ENCODE assay signal across 1 cellular context in the genomic region with DNA sequence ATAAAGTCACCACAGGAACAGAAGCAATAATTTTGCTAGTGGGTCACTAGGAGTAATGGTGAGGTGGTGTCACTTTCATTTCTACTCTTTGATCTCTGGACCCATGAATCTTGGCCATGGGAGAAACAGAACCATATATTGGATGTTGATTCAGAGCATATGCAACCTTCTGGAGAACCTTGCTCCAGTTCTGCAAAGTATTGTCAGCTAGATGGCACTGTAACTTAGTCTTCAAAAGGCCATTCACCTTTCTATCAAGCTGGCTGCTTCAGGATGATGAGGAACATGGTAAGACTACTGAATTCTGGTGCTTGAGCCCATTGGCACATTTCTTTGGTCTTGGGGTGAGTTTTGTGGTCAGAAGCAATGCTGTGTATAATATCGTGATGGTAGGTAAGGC.
TF ChIP-seq lines count a peak whose summit lies in the region.

No MANE protein-coding gene starts in this region.

TF ChIP-seq in HCT116, 20 proteins besides CTCF, POLR2A, EP300 and RAD21 (continued from another document):
- TF ChIP-seq, protein P1, sequence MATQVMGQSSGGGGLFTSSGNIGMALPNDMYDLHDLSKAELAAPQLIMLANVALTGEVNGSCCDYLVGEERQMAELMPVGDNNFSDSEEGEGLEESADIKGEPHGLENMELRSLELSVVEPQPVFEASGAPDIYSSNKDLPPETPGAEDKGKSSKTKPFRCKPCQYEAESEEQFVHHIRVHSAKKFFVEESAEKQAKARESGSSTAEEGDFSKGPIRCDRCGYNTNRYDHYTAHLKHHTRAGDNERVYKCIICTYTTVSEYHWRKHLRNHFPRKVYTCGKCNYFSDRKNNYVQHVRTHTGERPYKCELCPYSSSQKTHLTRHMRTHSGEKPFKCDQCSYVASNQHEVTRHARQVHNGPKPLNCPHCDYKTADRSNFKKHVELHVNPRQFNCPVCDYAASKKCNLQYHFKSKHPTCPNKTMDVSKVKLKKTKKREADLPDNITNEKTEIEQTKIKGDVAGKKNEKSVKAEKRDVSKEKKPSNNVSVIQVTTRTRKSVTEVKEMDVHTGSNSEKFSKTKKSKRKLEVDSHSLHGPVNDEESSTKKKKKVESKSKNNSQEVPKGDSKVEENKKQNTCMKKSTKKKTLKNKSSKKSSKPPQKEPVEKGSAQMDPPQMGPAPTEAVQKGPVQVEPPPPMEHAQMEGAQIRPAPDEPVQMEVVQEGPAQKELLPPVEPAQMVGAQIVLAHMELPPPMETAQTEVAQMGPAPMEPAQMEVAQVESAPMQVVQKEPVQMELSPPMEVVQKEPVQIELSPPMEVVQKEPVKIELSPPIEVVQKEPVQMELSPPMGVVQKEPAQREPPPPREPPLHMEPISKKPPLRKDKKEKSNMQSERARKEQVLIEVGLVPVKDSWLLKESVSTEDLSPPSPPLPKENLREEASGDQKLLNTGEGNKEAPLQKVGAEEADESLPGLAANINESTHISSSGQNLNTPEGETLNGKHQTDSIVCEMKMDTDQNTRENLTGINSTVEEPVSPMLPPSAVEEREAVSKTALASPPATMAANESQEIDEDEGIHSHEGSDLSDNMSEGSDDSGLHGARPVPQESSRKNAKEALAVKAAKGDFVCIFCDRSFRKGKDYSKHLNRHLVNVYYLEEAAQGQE (IDR thresholded peaks at IDR 0.05; ENCODE audit: low read depth), result no peak
